9 cellular contexts compared by ENCODE assay signal in genomic region chr17:72117748-72118587, GRCh38. TPM values are rescaled to one million over a fixed set of nuclear protein-coding genes. Genes with fewer than 3 reads are reported as not detected.
A peak's percentile ranks its signal among the peaks of the same experiment; 100 is the strongest.
DNase-seq lines count a peak whose midpoint lies in the region; ATAC-seq and TF ChIP-seq lines count a peak whose summit lies in the region.
"Had no signal": no experiment of that assay in that cellular context is flagged by ENCODE, and none has a peak within 500 bp of the region (broad histone marks: within the 10 kb centered on the region; RNA-seq: fewer than 3 reads in every experiment).

No MANE protein-coding gene starts in this region.

- H3K4me2 ChIP-seq in neural progenitor cell = peak overlapping the region; percentile 96

- peaks cover 2% of the 10 kb centered on the region for H3K36me3 Mint-ChIP-seq in neural progenitor cell

- no peak overlapping the region for H3K27ac ChIP-seq in neural progenitor cell

- H3K9me3 ChIP-seq in NT2/D1 (ENCODE audit: insufficient read depth, low read length) (no peaks in the 10 kb centered on the region), neural progenitor cell (ENCODE audit: low read depth) (no peaks in the 10 kb centered on the region)

- H3K4me1 Mint-ChIP-seq in neural progenitor cell = peaks cover 37% of the 10 kb centered on the region

- H3K9ac ChIP-seq in NT2/D1 (ENCODE audit: insufficient read length, low read depth) = peak overlapping the region; percentile 68
- no peak overlapping the region for H3K9ac ChIP-seq in neural progenitor cell

- H3K4me3 Mint-ChIP-seq in neural progenitor cell = peak overlapping the region; percentile 87

- peaks cover 3% of the 10 kb centered on the region for H3K36me3 ChIP-seq in NT2/D1 (ENCODE audit: insufficient read depth, insufficient read length, low read length)
- no peaks in the 10 kb centered on the region for H3K36me3 ChIP-seq in neural progenitor cell

- ATAC-seq in GM18858 (IDR thresholded peaks at IDR 0.05; ENCODE audit: unreplicated experiment) = no peak

- peaks cover 20% of the 10 kb centered on the region for H3K79me2 ChIP-seq in neural progenitor cell (ENCODE audit: low read depth)

- peaks cover 57% of the 10 kb centered on the region for H3K27me3 Mint-ChIP-seq in neural progenitor cell (ENCODE audit: insufficient read depth, low read depth)

- H3K9me3 Mint-ChIP-seq in neural progenitor cell = no peaks in the 10 kb centered on the region

- peaks cover 3% of the 10 kb centered on the region for H3K4me1 ChIP-seq in NT2/D1 (ENCODE audit: insufficient read depth, insufficient read length)
- H3K4me1 ChIP-seq in neural progenitor cell = peaks cover 47% of the 10 kb centered on the region

- peak; percentile 17 for DNase-seq in Ammon's horn (ENCODE audit: low spot score)
- DNase-seq in NT2/D1 (ENCODE audit: low read depth, low spot score) = no peak
- DNase-seq in fibroblast of pulmonary artery (ENCODE audit: low read depth) = no peak
- peak; percentile 67 for DNase-seq in neural progenitor cell (ENCODE audit: low spot score)
- no peak for DNase-seq in NCI-H2171 treated with DMSO at 0.1 percent for 48 hours (lab: John Stamatoyannopoulos, UW)
- DNase-seq in activated effector memory CD4-positive, alpha-beta T cell treated with Interleukin-2 at 50 U/mL for 16 hours = no peak
- no peak for DNase-seq in HT-29 (ENCODE audit: low spot score)
- DNase-seq: activated effector memory CD4-positive, alpha-beta T cell treated with anti-CD3 and anti-CD28 coated beads, Interleukin-2, amount 50 U/mL, for 16 hours had no signal

- TF ChIP-seq CTCF in fibroblast of pulmonary artery (IDR thresholded peaks at IDR 0.05; ENCODE audit: low read length, missing control alignments) (no peak), neural progenitor cell (IDR thresholded peaks at IDR 0.05) (no peak)

- H3K27me3 ChIP-seq in NT2/D1 (ENCODE audit: insufficient read depth, insufficient read length) = peaks cover 75% of the 10 kb centered on the region
- peaks cover 72% of the 10 kb centered on the region for H3K27me3 ChIP-seq in neural progenitor cell

- H3F3A ChIP-seq in neural progenitor cell (ENCODE audit: low read depth) = peaks cover 10% of the 10 kb centered on the region

- H4K20me1 ChIP-seq in neural progenitor cell (ENCODE audit: low read depth) = peaks cover 19% of the 10 kb centered on the region

- H3K4me3 ChIP-seq in NT2/D1 (ENCODE audit: insufficient read length, low read depth) (peak overlapping the region; percentile 45), fibroblast of pulmonary artery (replicated peaks; ENCODE audit: low read depth, low read length) (peak overlapping the region; percentile 43), neural progenitor cell (peak overlapping the region; percentile 43)

- H2AFZ ChIP-seq in neural progenitor cell (replicated peaks) = peak overlapping the region; percentile 23

- H3K27ac Mint-ChIP-seq in neural progenitor cell = no peak overlapping the region

RNA-seq across cellular contexts. Expression of gene SOX9, which starts 2.9 kb away (rescaled TPM):
- 10.6 and 12.7 TPM in 2 replicates for total RNA-seq in neural progenitor cell (ENCODE audit: low replicate concordance)
- total RNA-seq in HT-29 (2014; rRNA removed; shearing (Covaris generic)) = 66.6 and 82.5 TPM in 2 replicates

Comparison
In these comparisons a context has a peak if more than half of its experiments do, and no peak if none do; other contexts are left out.
1. DNase-seq: peak in Ammon's horn (single experiment) and neural progenitor cell (single experiment); none in NT2/D1 (single experiment), fibroblast of pulmonary artery (single experiment), NCI-H2171 treated with DMSO at 0.1 percent for 48 hours (single experiment), activated effector memory CD4-positive, alpha-beta T cell treated with Interleukin-2 at 50 U/mL for 16 hours (single experiment) and HT-29 (single experiment).
2. Peak in every context shown above with its lines, with median percentiles within 50 percentile points of each other: H3K4me3 ChIP-seq.